ENCODE assay signal across 1 cellular context in genomic region chr7:105887569-105888199, GRCh38.
TF ChIP-seq lines count a peak whose summit lies in the region.

No MANE protein-coding gene starts in this region.

TF ChIP-seq in WTC11, 78 proteins besides CTCF, POLR2A, EP300 and RAD21 (continued from another document):
- TF ChIP-seq STAT6 (CRISPR knock-in tag; conservative IDR thresholded peaks at IDR 0.05; ENCODE audit: low read depth), result no peak
- no peak for TF ChIP-seq SMAD3 (CRISPR knock-in tag; IDR thresholded peaks at IDR 0.05; ENCODE audit: borderline replicate concordance)
- no peak for TF ChIP-seq AR (CRISPR knock-in tag; IDR thresholded peaks at IDR 0.05)
- no peak for TF ChIP-seq EMX1 (CRISPR knock-in tag; IDR thresholded peaks at IDR 0.05)
- TF ChIP-seq CBFB (CRISPR knock-in tag; IDR thresholded peaks at IDR 0.05; ENCODE audit: low read depth), result no peak
- no peak for TF ChIP-seq NR1H2 (CRISPR knock-in tag; IDR thresholded peaks at IDR 0.05)
- TF ChIP-seq ETV6 (CRISPR knock-in tag; IDR thresholded peaks at IDR 0.05), result no peak
- no peak for TF ChIP-seq JUN (CRISPR knock-in tag; IDR thresholded peaks at IDR 0.05)
- TF ChIP-seq ZNF138 (CRISPR knock-in tag; conservative IDR thresholded peaks at IDR 0.05), result no peak
- TF ChIP-seq ZNF263 (CRISPR knock-in tag; IDR thresholded peaks at IDR 0.05; ENCODE audit: low read depth), result no peak
- no peak for TF ChIP-seq SOX15 (CRISPR knock-in tag; IDR thresholded peaks at IDR 0.05)
- TF ChIP-seq KAT7 (CRISPR knock-in tag; IDR thresholded peaks at IDR 0.05; ENCODE audit: borderline replicate concordance), result no peak
- no peak for TF ChIP-seq ZBTB21 (CRISPR knock-in tag; IDR thresholded peaks at IDR 0.05; ENCODE audit: borderline replicate concordance)
- no peak for TF ChIP-seq OVOL2 (CRISPR knock-in tag; IDR thresholded peaks at IDR 0.05; ENCODE audit: borderline replicate concordance)
